ENCODE assay signal across 1 cellular context in the genomic region with DNA sequence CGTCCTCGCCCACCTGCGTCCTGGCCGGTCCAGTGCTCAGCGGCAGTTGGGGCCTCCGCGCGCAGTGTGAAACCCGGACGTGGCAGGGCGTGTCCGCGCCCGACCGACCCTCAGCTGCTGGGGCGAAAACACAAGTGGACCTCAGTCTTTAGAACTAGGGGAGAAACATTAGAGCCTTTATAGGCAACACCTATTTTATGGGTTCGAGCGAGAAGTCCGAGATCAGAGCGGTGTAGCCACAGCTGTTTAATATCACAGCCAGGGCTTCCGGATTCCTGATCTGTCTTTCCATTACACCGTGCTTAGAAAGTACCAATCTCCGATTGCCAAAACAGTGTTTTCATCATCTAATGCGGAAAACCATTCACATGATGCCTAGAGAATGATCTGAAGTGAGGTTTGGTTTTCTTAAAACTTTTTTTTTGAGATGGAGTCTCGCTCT.
TF ChIP-seq lines count a peak whose summit lies in the region.

No MANE protein-coding gene starts in this region.

TF ChIP-seq in GM23338, 12 proteins besides CTCF, POLR2A, EP300 and RAD21 (continued from another document):
- no peak for TF ChIP-seq ZNF462 (CRISPR knock-in tag; IDR thresholded peaks at IDR 0.05)
- no peak for TF ChIP-seq NANOG (IDR thresholded peaks at IDR 0.05; ENCODE audit: borderline replicate concordance)
- TF ChIP-seq, protein P1, sequence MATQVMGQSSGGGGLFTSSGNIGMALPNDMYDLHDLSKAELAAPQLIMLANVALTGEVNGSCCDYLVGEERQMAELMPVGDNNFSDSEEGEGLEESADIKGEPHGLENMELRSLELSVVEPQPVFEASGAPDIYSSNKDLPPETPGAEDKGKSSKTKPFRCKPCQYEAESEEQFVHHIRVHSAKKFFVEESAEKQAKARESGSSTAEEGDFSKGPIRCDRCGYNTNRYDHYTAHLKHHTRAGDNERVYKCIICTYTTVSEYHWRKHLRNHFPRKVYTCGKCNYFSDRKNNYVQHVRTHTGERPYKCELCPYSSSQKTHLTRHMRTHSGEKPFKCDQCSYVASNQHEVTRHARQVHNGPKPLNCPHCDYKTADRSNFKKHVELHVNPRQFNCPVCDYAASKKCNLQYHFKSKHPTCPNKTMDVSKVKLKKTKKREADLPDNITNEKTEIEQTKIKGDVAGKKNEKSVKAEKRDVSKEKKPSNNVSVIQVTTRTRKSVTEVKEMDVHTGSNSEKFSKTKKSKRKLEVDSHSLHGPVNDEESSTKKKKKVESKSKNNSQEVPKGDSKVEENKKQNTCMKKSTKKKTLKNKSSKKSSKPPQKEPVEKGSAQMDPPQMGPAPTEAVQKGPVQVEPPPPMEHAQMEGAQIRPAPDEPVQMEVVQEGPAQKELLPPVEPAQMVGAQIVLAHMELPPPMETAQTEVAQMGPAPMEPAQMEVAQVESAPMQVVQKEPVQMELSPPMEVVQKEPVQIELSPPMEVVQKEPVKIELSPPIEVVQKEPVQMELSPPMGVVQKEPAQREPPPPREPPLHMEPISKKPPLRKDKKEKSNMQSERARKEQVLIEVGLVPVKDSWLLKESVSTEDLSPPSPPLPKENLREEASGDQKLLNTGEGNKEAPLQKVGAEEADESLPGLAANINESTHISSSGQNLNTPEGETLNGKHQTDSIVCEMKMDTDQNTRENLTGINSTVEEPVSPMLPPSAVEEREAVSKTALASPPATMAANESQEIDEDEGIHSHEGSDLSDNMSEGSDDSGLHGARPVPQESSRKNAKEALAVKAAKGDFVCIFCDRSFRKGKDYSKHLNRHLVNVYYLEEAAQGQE (IDR thresholded peaks at IDR 0.05; ENCODE audit: unreplicated experiment) = no peak
- TF ChIP-seq EZH2phosphoT487 (IDR thresholded peaks at IDR 0.05; ENCODE audit: unreplicated experiment) = no peak
- no peak for TF ChIP-seq ZNF331 (CRISPR knock-in tag; IDR thresholded peaks at IDR 0.05; ENCODE audit: low read depth)
- TF ChIP-seq JUNB (IDR thresholded peaks at IDR 0.05; ENCODE audit: unreplicated experiment) = no peak
